ENCODE assay signal across 12 cellular contexts in genomic region chr2:64655873-64656272, GRCh38. TPM values are rescaled to one million over a fixed set of nuclear protein-coding genes. Genes with fewer than 3 reads are reported as not detected.
DNase-seq lines count a peak whose midpoint lies in the region; ATAC-seq and TF ChIP-seq lines count a peak whose summit lies in the region.
"Had no signal": no experiment of that assay in that cellular context is flagged by ENCODE, and none has a peak within 500 bp of the region (broad histone marks: within the 10 kb centered on the region; RNA-seq: fewer than 3 reads in every experiment).

No MANE protein-coding gene starts in this region.

- H3K27ac Mint-ChIP-seq in CD4-positive, alpha-beta T cell: peak overlapping the region; percentile 91

- ATAC-seq in CD4-positive, alpha-beta T cell (ENCODE audit: poor library complexity): no peak
- ATAC-seq in HG02571 (IDR thresholded peaks at IDR 0.05; ENCODE audit: unreplicated experiment): no peak
- ATAC-seq: lower lobe of right lung had no signal

- H3K9me3 Mint-ChIP-seq in CD4-positive, alpha-beta T cell: no peaks in the 10 kb centered on the region

- H3K27ac ChIP-seq in CD4-positive, alpha-beta T cell (ENCODE audit: low read depth, low read length): no peak overlapping the region
- peak overlapping the region; percentile 100; the same call in 1 of the 2 replicates for H3K27ac ChIP-seq in SJSA1
- H3K27ac ChIP-seq in WERI-Rb-1: no peak overlapping the region
- H3K27ac ChIP-seq: lower lobe of right lung had no signal

- H3K4me3 ChIP-seq in SJSA1 (no peak overlapping the region), WERI-Rb-1 (ENCODE audit: low read depth, low read length) (no peak overlapping the region)
- H3K4me3 ChIP-seq: lower lobe of right lung had no signal

- POLR2A ChIA-PET in CD4-positive, alpha-beta T cell (lab: Charles Lee): interaction anchor here (0.8 to 12.6 kb wide), 10 partner anchors 9 to 175 kb away, joined by 3 to 395 read pairs (median 44); no protein-coding TSS in a partner anchor

- H3K4me1 ChIP-seq in SJSA1 (replicated peaks): peaks cover 25% of the 10 kb centered on the region

- no peaks in the 10 kb centered on the region for H3K27me3 Mint-ChIP-seq in CD4-positive, alpha-beta T cell

- CTCF ChIA-PET in CD4-positive, alpha-beta T cell (lab: Charles Lee): interaction anchor here (1.0 to 7.1 kb wide), 10 partner anchors 10 to 176 kb away, joined by 3 to 49 read pairs (median 6); partner anchors contain the start of gene AFTPH

- in situ Hi-C loops in KBM-7 (cut with MboI; ENCODE audit: low pct_unique_long_range_greater_than_20kb, low sequenced_read_pairs): no loop called here

- H3K36me3 ChIP-seq in SJSA1: peaks cover 7% of the 10 kb centered on the region
- H3K36me3 ChIP-seq in WERI-Rb-1: peaks cover 6% of the 10 kb centered on the region
- H3K36me3 ChIP-seq: lower lobe of right lung had no signal

- H3K4me1 Mint-ChIP-seq in CD4-positive, alpha-beta T cell (ENCODE audit: low read depth): peaks cover 80% of the 10 kb centered on the region

- intact Hi-C loops in CD4-positive, alpha-beta T cell (cut with DNase I, micrococcal nuclease): loop anchor here (1.0 to 10.0 kb wide), 4 partner anchors 10 to 399 kb away; partner anchors contain the start of gene CEP68 (in 1 of the 2)

- TF ChIP-seq CTCF in CD4-positive, alpha-beta T cell (IDR thresholded peaks at IDR 0.05): no peak
- no peak for TF ChIP-seq CTCF in WERI-Rb-1 (IDR thresholded peaks at IDR 0.05; ENCODE audit: low read depth, low read length)

- peaks cover 15% of the 10 kb centered on the region for H3K36me3 Mint-ChIP-seq in CD4-positive, alpha-beta T cell (ENCODE audit: low read depth)

- H3K27me3 ChIP-seq in CD4-positive, alpha-beta T cell (ENCODE audit: control insufficient read depth, insufficient read depth, low read length): no peaks in the 10 kb centered on the region
- H3K27me3 ChIP-seq in SJSA1 (replicated peaks) (no peaks in the 10 kb centered on the region), WERI-Rb-1 (ENCODE audit: insufficient read depth, low read depth, severe bottlenecking) (no peaks in the 10 kb centered on the region)

- H3K9me3 ChIP-seq in CD4-positive, alpha-beta T cell (ENCODE audit: control insufficient read depth, low read length): no peaks in the 10 kb centered on the region
- H3K9me3 ChIP-seq in SJSA1 (replicated peaks): no peaks in the 10 kb centered on the region
- H3K9me3 ChIP-seq in WERI-Rb-1 (ENCODE audit: severe bottlenecking): no peaks in the 10 kb centered on the region
- H3K9me3 ChIP-seq: lower lobe of right lung had no signal

- DNase-seq in CD4-positive, alpha-beta T cell: no peak
- DNase-seq in KBM-7 (peak; percentile 46), SJSA1 (ENCODE audit: low read depth in 1 of 2, low spot score in 2 of 2) (no peak), myocyte (ENCODE audit: low read depth) (peak; percentile 71), DMS53 (lab: John Stamatoyannopoulos, UW) (no peak), WERI-Rb-1 (no peak)
- no peak for DNase-seq in stimulated activated CD8-positive, alpha-beta memory T cell treated with anti-CD3 and anti-CD28 coated beads, Interleukin-4, amount 100 ng/mL, for 48 hours
- DNase-seq: activated CD8-positive, alpha-beta memory T cell treated with anti-CD3 and anti-CD28 coated beads, Interleukin-2, amount 50 U/mL, for 4 hours; lower lobe of right lung; SHP77 treated with DMSO at 0.1 percent for 48 hours; small intestine had no signal

- peak overlapping the region; percentile 92 for H3K4me3 Mint-ChIP-seq in CD4-positive, alpha-beta T cell

RNA-seq across cellular contexts. Expression of gene SERTAD2, which starts 2.2 kb away (rescaled TPM):
- total RNA-seq in CD4-positive, alpha-beta T cell: 10 to 100 TPM; 50.5 to 54.1 TPM
- total RNA-seq in SJSA1 (2014; rRNA removed; shearing (Covaris generic)): 19.5 and 21.4 TPM in 2 replicates
- 22.1 and 24.9 TPM in 2 replicates for total RNA-seq in myocyte
- 24.1 TPM for polyA plus RNA-seq in myocyte (2012)

Comparison
In these comparisons a context has a peak if more than half of its experiments do, and no peak if none do; other contexts are left out.
1. DNase-seq: peak in KBM-7 (single experiment) and myocyte (single experiment); none in CD4-positive, alpha-beta T cell (0 of 10), SJSA1 (0 of 2), stimulated activated CD8-positive, alpha-beta memory T cell treated with anti-CD3 and anti-CD28 coated beads, Interleukin-4, amount 100 ng/mL, for 48 hours (single experiment), DMS53 (single experiment) and WERI-Rb-1 (single experiment).